ENCODE assay signal across 8 cellular contexts in the genomic region with DNA sequence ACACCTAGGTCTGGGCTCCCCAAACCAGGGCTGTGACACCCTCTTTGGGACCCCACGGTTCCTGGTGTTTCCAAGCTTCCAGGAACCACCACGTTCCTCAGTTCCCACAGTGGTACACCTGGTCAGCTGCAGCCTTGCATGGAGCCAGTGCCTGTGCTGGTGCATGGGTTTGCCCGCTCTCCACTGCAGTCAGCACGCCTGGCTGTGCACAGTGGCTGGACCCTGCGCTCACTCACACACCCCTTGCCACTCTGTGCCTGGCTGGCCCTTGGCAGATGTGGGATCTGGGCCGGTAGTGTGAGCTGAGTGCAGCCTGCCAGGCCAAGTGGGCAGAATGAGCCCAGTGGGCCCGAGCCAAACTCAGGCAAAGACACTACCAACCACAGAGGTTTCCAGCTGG.
"Had no signal": no experiment of that assay in that cellular context is flagged by ENCODE, and none has a peak within 500 bp of the region (broad histone marks: within the 10 kb centered on the region; RNA-seq: fewer than 3 reads in every experiment).

No MANE protein-coding gene starts in this region.

- H3K4me2 ChIP-seq: GM23338, KMS-11 had no signal

- DNase-seq: H9, HCEC 1CT, KBM-7 had no signal

- H3K27ac ChIP-seq: KMS-11 had no signal

- H3K9ac ChIP-seq: KMS-11 had no signal

- FAIRE-seq: H1, H54, HTR-8/SVneo had no signal

- H2AFZ ChIP-seq: GM23338 had no signal

- H3K4me3 ChIP-seq: GM23338 had no signal

- ATAC-seq: GM23338 had no signal
